In genomic region chr12:24201258-24201970, GRCh38 we compare ENCODE assay signal across 16 cellular contexts.
DNase-seq lines count a peak whose midpoint lies in the region; ATAC-seq and TF ChIP-seq lines count a peak whose summit lies in the region.
"Had no signal": no experiment of that assay in that cellular context is flagged by ENCODE, and none has a peak within 500 bp of the region (broad histone marks: within the 10 kb centered on the region; RNA-seq: fewer than 3 reads in every experiment).

No MANE protein-coding gene starts in this region.

- CTCF ChIA-PET in RWPE1 (lab: Yijun Ruan, JAX): no interaction called here

- H3K4me1 Mint-ChIP-seq in chondrocyte (ENCODE audit: low read depth): peaks cover 26% of the 10 kb centered on the region

- no peak overlapping the region for H3K4me3 Mint-ChIP-seq in chondrocyte (ENCODE audit: unreplicated experiment)
- H3K4me3 Mint-ChIP-seq: neural crest cell had no signal

- no peaks in the 10 kb centered on the region for H3K9me3 Mint-ChIP-seq in chondrocyte (ENCODE audit: low read depth)

- peaks cover 3% of the 10 kb centered on the region for H3K36me3 Mint-ChIP-seq in chondrocyte (ENCODE audit: low read depth)
- H3K36me3 Mint-ChIP-seq: activated naive CD4-positive, alpha-beta T cell treated with anti-CD3 and anti-CD28 coated beads, Interleukin-2, amount 50 U/mL, for 72 hours had no signal

- H3K27ac ChIP-seq in RWPE1: no peak overlapping the region
- H3K27ac ChIP-seq: epithelial cell of prostate, sigmoid colon, WERI-Rb-1 had no signal

- peak; percentile 53 for ATAC-seq in GM18511 (IDR thresholded peaks at IDR 0.05; ENCODE audit: unreplicated experiment)
- ATAC-seq in GM21381 (IDR thresholded peaks at IDR 0.05; ENCODE audit: unreplicated experiment): peak; percentile 39
- ATAC-seq in HG03457 (IDR thresholded peaks at IDR 0.05; ENCODE audit: unreplicated experiment): peak; percentile 44
- ATAC-seq: activated naive CD4-positive, alpha-beta T cell treated with anti-CD3 and anti-CD28 coated beads, Interleukin-2, amount 50 U/mL, for 72 hours; HCT116 had no signal

- DNase-seq in mucosa of gallbladder (ENCODE audit: low spot score) (peak; percentile 10), chondrocyte (ENCODE audit: low spot score) (no peak), RWPE1 (ENCODE audit: low spot score) (no peak), DMS153 treated with DMSO at 0.1 percent for 48 hours (lab: John Stamatoyannopoulos, UW; ENCODE audit: unreplicated experiment) (no peak), NCI-H82 treated with DMSO at 0.1 percent for 48 hours (lab: John Stamatoyannopoulos, UW; ENCODE audit: unreplicated experiment) (no peak)
- DNase-seq: GDM1, NCI-H2081 treated with DMSO at 0.1 percent for 48 hours, sigmoid colon, WERI-Rb-1 had no signal

- H3K27ac Mint-ChIP-seq in chondrocyte (ENCODE audit: unreplicated experiment): no peak overlapping the region
- H3K27ac Mint-ChIP-seq: activated naive CD4-positive, alpha-beta T cell treated with anti-CD3 and anti-CD28 coated beads, Interleukin-2, amount 50 U/mL, for 72 hours had no signal

- H3K27me3 Mint-ChIP-seq in chondrocyte (ENCODE audit: low read depth): no peaks in the 10 kb centered on the region

- POLR2A ChIA-PET in RWPE1 (lab: Yijun Ruan, JAX; ENCODE audit: low non-redundant PET): no interaction called here

- TF ChIP-seq CTCF in chondrocyte (IDR thresholded peaks at IDR 0.05) (no peak), RWPE1 (conservative IDR thresholded peaks at IDR 0.05; ENCODE audit: low read depth) (no peak)
